Comparison of ENCODE assay signal across 17 cellular contexts in the genomic region with DNA sequence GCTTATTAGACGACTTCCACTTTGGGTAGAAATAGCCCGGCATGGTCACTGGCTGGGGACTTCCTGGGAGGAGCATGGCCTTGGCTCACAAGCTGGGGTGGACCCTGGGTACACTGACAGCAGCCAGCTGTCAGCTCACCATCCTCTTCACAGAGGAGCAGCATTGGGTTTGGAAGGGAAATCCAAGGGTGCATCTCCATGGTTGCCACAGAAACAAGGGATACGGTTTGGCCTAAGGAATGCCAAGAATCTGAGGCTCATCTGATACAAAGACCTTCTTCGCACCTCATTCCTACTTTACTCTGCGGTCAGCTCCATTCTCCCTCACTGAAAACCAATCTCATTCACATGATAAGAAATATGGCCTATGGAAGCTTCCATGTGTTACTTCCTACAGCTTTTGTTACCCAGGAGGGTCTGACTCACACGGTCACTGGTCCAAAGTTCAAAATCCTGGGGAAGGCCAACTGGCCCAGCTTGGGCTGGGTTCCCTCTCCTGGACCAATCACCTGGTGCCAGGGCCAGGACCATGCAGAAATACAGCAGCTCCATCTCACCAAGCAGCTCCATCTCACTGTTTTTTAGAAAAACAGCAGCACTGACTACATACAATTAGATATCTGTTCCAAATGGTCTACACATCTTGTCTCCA. TPM values are rescaled to one million over a fixed set of nuclear protein-coding genes. Genes with fewer than 3 reads are reported as not detected.
"Had no signal": no experiment of that assay in that cellular context is flagged by ENCODE, and none has a peak within 500 bp of the region (broad histone marks: within the 10 kb centered on the region; RNA-seq: fewer than 3 reads in every experiment).

No MANE protein-coding gene starts in this region.

- H3K27ac Mint-ChIP-seq: activated CD4-positive, alpha-beta T cell treated with anti-CD3 and anti-CD28 coated beads, Interleukin-2, amount 10 ng/mL, durations not matched to agents 24 days and 14 days; activated naive CD4-positive, alpha-beta T cell treated with anti-CD3 and anti-CD28 coated beads, Interleukin-2, amount 50 U/mL, for 72 hours; stimulated activated memory B cell treated with anti-CD40 and anti-IgM and Interleukin-4, amounts not matched to agents 10 μg/mL and 1 μg/mL and 100 μg/mL, for 72 hours had no signal

- DNase-seq: activated CD4-positive, alpha-beta T cell treated with anti-CD3 and anti-CD28 coated beads, Interleukin-2, amount 10 ng/mL, durations not matched to agents 24 days and 14 days; activated effector memory CD4-positive, alpha-beta T cell treated with Interleukin-2 at 50 U/mL for 16 hours; amygdala; brain microvascular endothelial cell; cerebellar nuclear complex; dermis blood vessel endothelial cell; glutamatergic neuron; stimulated activated CD4-positive, alpha-beta T cell treated with anti-CD3 and anti-CD28 coated beads, Interleukin-1b, Interleukin-23, amount 100 ng/mL, for 48 hours; T-helper 1 cell; uterus had no signal

- H3K79me2 ChIP-seq: parathyroid adenoma had no signal

- H2AFZ ChIP-seq: parathyroid adenoma had no signal

- H3K9me3 ChIP-seq: right atrium auricular region, uterus had no signal

- H3K9me3 Mint-ChIP-seq: activated CD4-positive, alpha-beta T cell treated with anti-CD3 and anti-CD28 coated beads, Interleukin-2, amount 10 ng/mL, durations not matched to agents 24 days and 14 days; neural crest cell had no signal

- H3K4me3 Mint-ChIP-seq: activated CD4-positive, alpha-beta T cell treated with anti-CD3 and anti-CD28 coated beads, Interleukin-2, amount 10 ng/mL, durations not matched to agents 24 days and 14 days; neural crest cell; stimulated activated memory B cell treated with anti-CD40 and anti-IgM and Interleukin-4, amounts not matched to agents 10 μg/mL and 1 μg/mL and 100 μg/mL, for 72 hours had no signal

- H3K4me1 Mint-ChIP-seq: activated CD4-positive, alpha-beta T cell treated with anti-CD3 and anti-CD28 coated beads, Interleukin-2, amount 10 ng/mL, durations not matched to agents 24 days and 14 days; stimulated activated memory B cell treated with anti-CD40 and anti-IgM and Interleukin-4, amounts not matched to agents 10 μg/mL and 1 μg/mL and 100 μg/mL, for 72 hours had no signal

- H3K36me3 Mint-ChIP-seq: activated naive CD4-positive, alpha-beta T cell treated with anti-CD3 and anti-CD28 coated beads, Interleukin-2, amount 50 U/mL, for 72 hours; stimulated activated memory B cell treated with anti-CD40 and anti-IgM and Interleukin-4, amounts not matched to agents 10 μg/mL and 1 μg/mL and 100 μg/mL, for 72 hours had no signal

- H3K9ac ChIP-seq: parathyroid adenoma had no signal

- H3K36me3 ChIP-seq: brain microvascular endothelial cell, right atrium auricular region, tibial artery, uterus had no signal

- H3K27me3 ChIP-seq: brain microvascular endothelial cell, right atrium auricular region, uterus had no signal

- ATAC-seq: activated naive CD4-positive, alpha-beta T cell treated with anti-CD3 and anti-CD28 coated beads, Interleukin-2, amount 50 U/mL, for 72 hours; stimulated activated memory B cell treated with anti-CD40 and anti-IgM and Interleukin-4, amounts not matched to agents 10 μg/mL and 1 μg/mL and 100 μg/mL, for 72 hours had no signal

- H3K4me3 ChIP-seq: right atrium auricular region, tibial artery, uterus had no signal

- H3K27ac ChIP-seq: brain microvascular endothelial cell, parathyroid adenoma, right atrium auricular region, tibial artery, uterus had no signal

- H3K4me1 ChIP-seq: parathyroid adenoma, right atrium auricular region, tibial artery, uterus had no signal

RNA-seq across cellular contexts. Expression of gene ZNF467, which starts 25.0 kb away (rescaled TPM):
- total RNA-seq: activated CD8-positive, alpha-beta memory T cell treated with anti-CD3 and anti-CD28 coated beads for 36 hours had no signal
